In genomic region chr18:70425236-70425635, GRCh38 we compare ENCODE assay signal across 33 cellular contexts.
"Had no signal": no experiment of that assay in that cellular context is flagged by ENCODE, and none has a peak within 500 bp of the region (broad histone marks: within the 10 kb centered on the region; RNA-seq: fewer than 3 reads in every experiment).

No MANE protein-coding gene starts in this region.

- H3K4me3 Mint-ChIP-seq: activated CD4-positive, alpha-beta T cell treated with anti-CD3 and anti-CD28 coated beads for 36 hours; activated CD4-positive, alpha-beta T cell treated with anti-CD3 and anti-CD28 coated beads, Interleukin-2, amount 10 ng/mL, durations not matched to agents 7 days and 5 days; activated CD8-positive, alpha-beta T cell treated with anti-CD3 and anti-CD28 coated beads, Interleukin-2, amount 10 ng/mL, durations not matched to agents 7 days and 5 days; activated naive CD4-positive, alpha-beta T cell treated with anti-CD3 and anti-CD28 coated beads, Interleukin-2, amount 50 U/mL, for 24 hours; activated naive CD8-positive, alpha-beta T cell treated with anti-CD3 and anti-CD28 coated beads, Interleukin-2, amount 10 ng/mL, durations not matched to agents 7 days and 5 days; activated T-cell treated with anti-CD3 and anti-CD28 coated beads, Interleukin-2, amount 50 U/mL, for 24 hours; central memory CD8-positive, alpha-beta T cell; WTC11 had no signal

- H3K9me3 ChIP-seq: ascending aorta had no signal

- H3K27ac ChIP-seq: ascending aorta, cardiac muscle cell had no signal

- H3K36me3 Mint-ChIP-seq: activated naive CD4-positive, alpha-beta T cell treated with anti-CD3 and anti-CD28 coated beads, Interleukin-2, amount 50 U/mL, for 24 hours; activated naive CD8-positive, alpha-beta T cell treated with anti-CD3 and anti-CD28 coated beads, Interleukin-2, amount 10 ng/mL, durations not matched to agents 7 days and 5 days had no signal

- H3K27me3 ChIP-seq: ascending aorta, cardiac muscle cell had no signal

- H3K27ac Mint-ChIP-seq: activated CD4-positive, alpha-beta T cell treated with anti-CD3 and anti-CD28 coated beads for 36 hours; activated CD4-positive, alpha-beta T cell treated with anti-CD3 and anti-CD28 coated beads, Interleukin-2, amount 10 ng/mL, durations not matched to agents 7 days and 5 days; activated CD8-positive, alpha-beta T cell treated with anti-CD3 and anti-CD28 coated beads, Interleukin-2, amount 10 ng/mL, durations not matched to agents 7 days and 5 days; activated naive CD4-positive, alpha-beta T cell treated with anti-CD3 and anti-CD28 coated beads, Interleukin-2, amount 50 U/mL, for 24 hours; activated naive CD8-positive, alpha-beta T cell treated with anti-CD3 and anti-CD28 coated beads, Interleukin-2, amount 10 ng/mL, durations not matched to agents 7 days and 5 days; activated T-cell treated with anti-CD3 and anti-CD28 coated beads, Interleukin-2, amount 50 U/mL, for 24 hours; activated T-helper 2 cell treated with anti-CD3 and anti-CD28 coated beads, Interferon-gamma antibody, Interleukin-2, Interleukin-4, amounts not matched to agents 10 μg/mL and 5 μg/mL and 100 μg/mL, durations not matched to agents 14 hours and 24 hours and 36 hours; WTC11 had no signal

- DNase-seq: activated CD4-positive, alpha-beta T cell treated with anti-CD3 and anti-CD28 coated beads for 36 hours; activated CD4-positive, alpha-beta T cell treated with anti-CD3 and anti-CD28 coated beads, Interleukin-2, amount 10 ng/mL, durations not matched to agents 7 days and 5 days; activated CD4-positive, alpha-beta T cell treated with anti-CD3 and anti-CD28 coated beads, Interleukin-2, amount 50 U/mL, for 48 hours; activated CD8-positive, alpha-beta T cell treated with anti-CD3 and anti-CD28 coated beads, Interleukin-2, amount 10 ng/mL, durations not matched to agents 7 days and 5 days; activated gamma-delta T cell; activated naive CD4-positive, alpha-beta T cell treated with Interleukin-2 at 50 U/mL for 16 hours; activated naive CD8-positive, alpha-beta T cell treated with anti-CD3 and anti-CD28 coated beads, Interleukin-2, amount 10 ng/mL, durations not matched to agents 7 days and 5 days; activated T-cell treated with anti-CD3 and anti-CD28 coated beads, Interleukin-2, amount 50 U/mL, for 24 hours; amygdala; NCI-H1105; NCI-H1417 treated with DMSO at 0.1 percent for 48 hours; NCI-H1694; NCI-H1930; NCI-H2081 treated with DMSO at 0.1 percent for 48 hours; NCI-H226; NCI-H446 treated with DMSO at 0.1 percent for 48 hours; NCI-H524; NCI-H69; NK-92 treated with Interleukin-12 subunit alpha and Interleukin-12 subunit beta, amount 100 ng/mL, for 24 hours; PC-3; Right ventricle myocardium superior; SW 1271; T-helper 1 cell; T-helper 2 cell; T-helper 9 cell had no signal

- H3K9me3 Mint-ChIP-seq: activated CD4-positive, alpha-beta T cell treated with anti-CD3 and anti-CD28 coated beads, Interleukin-2, amount 10 ng/mL, durations not matched to agents 7 days and 5 days; activated naive CD4-positive, alpha-beta T cell treated with anti-CD3 and anti-CD28 coated beads, Interleukin-2, amount 50 U/mL, for 24 hours; activated naive CD8-positive, alpha-beta T cell treated with anti-CD3 and anti-CD28 coated beads, Interleukin-2, amount 10 ng/mL, durations not matched to agents 7 days and 5 days; activated T-cell treated with anti-CD3 and anti-CD28 coated beads, Interleukin-2, amount 50 U/mL, for 24 hours; activated T-helper 2 cell treated with anti-CD3 and anti-CD28 coated beads, Interferon-gamma antibody, Interleukin-2, Interleukin-4, amounts not matched to agents 10 μg/mL and 5 μg/mL and 100 μg/mL, durations not matched to agents 14 hours and 24 hours and 36 hours; central memory CD8-positive, alpha-beta T cell had no signal

- H3K4me1 Mint-ChIP-seq: activated naive CD4-positive, alpha-beta T cell treated with anti-CD3 and anti-CD28 coated beads, Interleukin-2, amount 50 U/mL, for 24 hours; central memory CD8-positive, alpha-beta T cell had no signal

- ATAC-seq: activated CD4-positive, alpha-beta T cell treated with anti-CD3 and anti-CD28 coated beads for 36 hours; activated CD4-positive, CD25-positive, alpha-beta regulatory T cell treated with anti-CD3 and anti-CD28 coated beads, Interleukin-2, amount 50 U/mL, for 24 hours; activated CD8-positive, alpha-beta T cell treated with anti-CD3 and anti-CD28 coated beads, Interleukin-2, amount 10 ng/mL, durations not matched to agents 7 days and 5 days; PC-3; WTC11 had no signal

- H3K27me3 Mint-ChIP-seq: activated naive CD4-positive, alpha-beta T cell treated with anti-CD3 and anti-CD28 coated beads, Interleukin-2, amount 50 U/mL, for 24 hours had no signal

- FAIRE-seq: RCC 7860 had no signal

- H3K36me3 ChIP-seq: ascending aorta, cardiac muscle cell had no signal

- H3K4me3 ChIP-seq: ascending aorta, cardiac muscle cell had no signal
